In the genomic region with DNA sequence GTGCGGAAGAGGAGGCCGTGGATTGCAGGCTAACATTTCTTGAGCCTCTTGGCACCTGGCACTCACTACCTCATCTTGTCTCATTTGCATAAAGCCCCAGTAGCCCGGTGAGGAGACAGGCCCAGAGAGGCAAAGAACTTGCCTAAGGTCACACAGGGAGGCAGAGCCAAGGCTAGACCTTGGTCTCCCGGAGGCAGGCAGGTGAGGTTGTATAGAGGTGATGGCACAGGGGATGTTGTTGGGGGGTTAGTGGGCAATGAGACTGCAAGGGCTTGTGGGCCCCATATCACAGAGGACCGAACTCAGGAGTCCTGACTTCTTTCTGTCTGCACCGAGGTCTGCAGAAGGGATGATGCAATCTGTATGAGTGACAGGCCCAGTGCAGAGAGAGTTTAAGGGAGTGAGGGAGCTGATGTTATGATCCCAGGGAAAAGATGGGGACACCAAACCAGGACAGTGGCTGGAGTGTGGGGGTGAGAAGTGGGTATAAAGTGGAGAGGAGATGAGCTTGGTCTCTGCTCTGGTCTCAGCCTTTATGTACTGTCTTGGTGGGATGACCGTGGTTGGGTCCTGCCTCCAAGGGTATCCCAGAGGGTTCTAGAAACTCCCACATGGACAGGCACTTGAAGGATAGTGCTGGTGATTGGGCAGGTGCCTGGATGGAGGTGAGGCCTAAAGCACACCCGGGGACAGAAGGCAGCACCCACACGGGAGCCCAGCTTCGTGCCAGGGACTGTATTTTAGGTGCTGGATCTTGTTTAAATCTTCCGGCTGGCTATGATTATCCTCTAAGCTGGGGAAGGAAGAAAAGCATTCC, we compare ENCODE assay signal across 1 cellular context.
TF ChIP-seq lines count a peak whose summit lies in the region.

No MANE protein-coding gene starts in this region.

TF ChIP-seq in K562, 482 proteins besides CTCF, POLR2A, EP300 and RAD21 (continued from another document):
- TF ChIP-seq, protein P1, sequence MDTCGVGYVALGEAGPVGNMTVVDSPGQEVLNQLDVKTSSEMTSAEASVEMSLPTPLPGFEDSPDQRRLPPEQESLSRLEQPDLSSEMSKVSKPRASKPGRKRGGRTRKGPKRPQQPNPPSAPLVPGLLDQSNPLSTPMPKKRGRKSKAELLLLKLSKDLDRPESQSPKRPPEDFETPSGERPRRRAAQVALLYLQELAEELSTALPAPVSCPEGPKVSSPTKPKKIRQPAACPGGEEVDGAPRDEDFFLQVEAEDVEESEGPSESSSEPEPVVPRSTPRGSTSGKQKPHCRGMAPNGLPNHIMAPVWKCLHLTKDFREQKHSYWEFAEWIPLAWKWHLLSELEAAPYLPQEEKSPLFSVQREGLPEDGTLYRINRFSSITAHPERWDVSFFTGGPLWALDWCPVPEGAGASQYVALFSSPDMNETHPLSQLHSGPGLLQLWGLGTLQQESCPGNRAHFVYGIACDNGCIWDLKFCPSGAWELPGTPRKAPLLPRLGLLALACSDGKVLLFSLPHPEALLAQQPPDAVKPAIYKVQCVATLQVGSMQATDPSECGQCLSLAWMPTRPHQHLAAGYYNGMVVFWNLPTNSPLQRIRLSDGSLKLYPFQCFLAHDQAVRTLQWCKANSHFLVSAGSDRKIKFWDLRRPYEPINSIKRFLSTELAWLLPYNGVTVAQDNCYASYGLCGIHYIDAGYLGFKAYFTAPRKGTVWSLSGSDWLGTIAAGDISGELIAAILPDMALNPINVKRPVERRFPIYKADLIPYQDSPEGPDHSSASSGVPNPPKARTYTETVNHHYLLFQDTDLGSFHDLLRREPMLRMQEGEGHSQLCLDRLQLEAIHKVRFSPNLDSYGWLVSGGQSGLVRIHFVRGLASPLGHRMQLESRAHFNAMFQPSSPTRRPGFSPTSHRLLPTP (IDR thresholded peaks at IDR 0.05; ENCODE audit: borderline replicate concordance, extremely low read depth, insufficient read length), result no peak
- no peak for TF ChIP-seq TEAD4 (IDR thresholded peaks at IDR 0.05; ENCODE audit: low read length)
- TF ChIP-seq TEAD4 (CRISPR knock-in tag; IDR thresholded peaks at IDR 0.05; ENCODE audit: borderline replicate concordance), result no peak
- TF ChIP-seq KDM1A (IDR thresholded peaks at IDR 0.05), result peak; percentile 65 to 88; a peak in 3 of 4 replicates
- TF ChIP-seq ZFP1 (CRISPR knock-in tag; IDR thresholded peaks at IDR 0.05), result no peak
- TF ChIP-seq, protein P2, sequence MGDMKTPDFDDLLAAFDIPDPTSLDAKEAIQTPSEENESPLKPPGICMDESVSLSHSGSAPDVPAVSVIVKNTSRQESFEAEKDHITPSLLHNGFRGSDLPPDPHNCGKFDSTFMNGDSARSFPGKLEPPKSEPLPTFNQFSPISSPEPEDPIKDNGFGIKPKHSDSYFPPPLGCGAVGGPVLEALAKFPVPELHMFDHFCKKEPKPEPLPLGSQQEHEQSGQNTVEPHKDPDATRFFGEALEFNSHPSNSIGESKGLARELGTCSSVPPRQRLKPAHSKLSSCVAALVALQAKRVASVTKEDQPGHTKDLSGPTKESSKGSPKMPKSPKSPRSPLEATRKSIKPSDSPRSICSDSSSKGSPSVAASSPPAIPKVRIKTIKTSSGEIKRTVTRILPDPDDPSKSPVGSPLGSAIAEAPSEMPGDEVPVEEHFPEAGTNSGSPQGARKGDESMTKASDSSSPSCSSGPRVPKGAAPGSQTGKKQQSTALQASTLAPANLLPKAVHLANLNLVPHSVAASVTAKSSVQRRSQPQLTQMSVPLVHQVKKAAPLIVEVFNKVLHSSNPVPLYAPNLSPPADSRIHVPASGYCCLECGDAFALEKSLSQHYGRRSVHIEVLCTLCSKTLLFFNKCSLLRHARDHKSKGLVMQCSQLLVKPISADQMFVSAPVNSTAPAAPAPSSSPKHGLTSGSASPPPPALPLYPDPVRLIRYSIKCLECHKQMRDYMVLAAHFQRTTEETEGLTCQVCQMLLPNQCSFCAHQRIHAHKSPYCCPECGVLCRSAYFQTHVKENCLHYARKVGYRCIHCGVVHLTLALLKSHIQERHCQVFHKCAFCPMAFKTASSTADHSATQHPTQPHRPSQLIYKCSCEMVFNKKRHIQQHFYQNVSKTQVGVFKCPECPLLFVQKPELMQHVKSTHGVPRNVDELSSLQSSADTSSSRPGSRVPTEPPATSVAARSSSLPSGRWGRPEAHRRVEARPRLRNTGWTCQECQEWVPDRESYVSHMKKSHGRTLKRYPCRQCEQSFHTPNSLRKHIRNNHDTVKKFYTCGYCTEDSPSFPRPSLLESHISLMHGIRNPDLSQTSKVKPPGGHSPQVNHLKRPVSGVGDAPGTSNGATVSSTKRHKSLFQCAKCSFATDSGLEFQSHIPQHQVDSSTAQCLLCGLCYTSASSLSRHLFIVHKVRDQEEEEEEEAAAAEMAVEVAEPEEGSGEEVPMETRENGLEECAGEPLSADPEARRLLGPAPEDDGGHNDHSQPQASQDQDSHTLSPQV (IDR thresholded peaks at IDR 0.05), result 0 out of 2 replicates have a peak, but pooled peaks have one; percentile 30
- TF ChIP-seq BCOR (IDR thresholded peaks at IDR 0.05), result peak; percentile 98
- TF ChIP-seq, protein P3, sequence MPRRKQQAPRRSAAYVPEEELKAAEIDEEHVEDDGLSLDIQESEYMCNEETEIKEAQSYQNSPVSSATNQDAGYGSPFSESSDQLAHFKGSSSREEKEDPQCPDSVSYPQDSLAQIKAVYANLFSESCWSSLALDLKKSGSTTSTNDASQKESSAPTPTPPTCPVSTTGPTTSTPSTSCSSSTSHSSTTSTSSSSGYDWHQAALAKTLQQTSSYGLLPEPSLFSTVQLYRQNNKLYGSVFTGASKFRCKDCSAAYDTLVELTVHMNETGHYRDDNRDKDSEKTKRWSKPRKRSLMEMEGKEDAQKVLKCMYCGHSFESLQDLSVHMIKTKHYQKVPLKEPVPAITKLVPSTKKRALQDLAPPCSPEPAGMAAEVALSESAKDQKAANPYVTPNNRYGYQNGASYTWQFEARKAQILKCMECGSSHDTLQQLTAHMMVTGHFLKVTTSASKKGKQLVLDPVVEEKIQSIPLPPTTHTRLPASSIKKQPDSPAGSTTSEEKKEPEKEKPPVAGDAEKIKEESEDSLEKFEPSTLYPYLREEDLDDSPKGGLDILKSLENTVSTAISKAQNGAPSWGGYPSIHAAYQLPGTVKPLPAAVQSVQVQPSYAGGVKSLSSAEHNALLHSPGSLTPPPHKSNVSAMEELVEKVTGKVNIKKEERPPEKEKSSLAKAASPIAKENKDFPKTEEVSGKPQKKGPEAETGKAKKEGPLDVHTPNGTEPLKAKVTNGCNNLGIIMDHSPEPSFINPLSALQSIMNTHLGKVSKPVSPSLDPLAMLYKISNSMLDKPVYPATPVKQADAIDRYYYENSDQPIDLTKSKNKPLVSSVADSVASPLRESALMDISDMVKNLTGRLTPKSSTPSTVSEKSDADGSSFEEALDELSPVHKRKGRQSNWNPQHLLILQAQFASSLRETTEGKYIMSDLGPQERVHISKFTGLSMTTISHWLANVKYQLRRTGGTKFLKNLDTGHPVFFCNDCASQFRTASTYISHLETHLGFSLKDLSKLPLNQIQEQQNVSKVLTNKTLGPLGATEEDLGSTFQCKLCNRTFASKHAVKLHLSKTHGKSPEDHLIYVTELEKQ (CRISPR knock-in tag; IDR thresholded peaks at IDR 0.05), result no peak
- no peak for TF ChIP-seq NFIX (CRISPR knock-in tag; IDR thresholded peaks at IDR 0.05; ENCODE audit: low read depth)
- TF ChIP-seq, protein P4, sequence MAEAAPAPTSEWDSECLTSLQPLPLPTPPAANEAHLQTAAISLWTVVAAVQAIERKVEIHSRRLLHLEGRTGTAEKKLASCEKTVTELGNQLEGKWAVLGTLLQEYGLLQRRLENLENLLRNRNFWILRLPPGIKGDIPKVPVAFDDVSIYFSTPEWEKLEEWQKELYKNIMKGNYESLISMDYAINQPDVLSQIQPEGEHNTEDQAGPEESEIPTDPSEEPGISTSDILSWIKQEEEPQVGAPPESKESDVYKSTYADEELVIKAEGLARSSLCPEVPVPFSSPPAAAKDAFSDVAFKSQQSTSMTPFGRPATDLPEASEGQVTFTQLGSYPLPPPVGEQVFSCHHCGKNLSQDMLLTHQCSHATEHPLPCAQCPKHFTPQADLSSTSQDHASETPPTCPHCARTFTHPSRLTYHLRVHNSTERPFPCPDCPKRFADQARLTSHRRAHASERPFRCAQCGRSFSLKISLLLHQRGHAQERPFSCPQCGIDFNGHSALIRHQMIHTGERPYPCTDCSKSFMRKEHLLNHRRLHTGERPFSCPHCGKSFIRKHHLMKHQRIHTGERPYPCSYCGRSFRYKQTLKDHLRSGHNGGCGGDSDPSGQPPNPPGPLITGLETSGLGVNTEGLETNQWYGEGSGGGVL (CRISPR knock-in tag; IDR thresholded peaks at IDR 0.05), result no peak
